ENCODE assay signal across 29 cellular contexts in genomic region chr11:92107331-92107730, GRCh38.
"Had no signal": no experiment of that assay in that cellular context is flagged by ENCODE, and none has a peak within 500 bp of the region (broad histone marks: within the 10 kb centered on the region; RNA-seq: fewer than 3 reads in every experiment).

No MANE protein-coding gene starts in this region.

- ATAC-seq: activated CD4-positive, CD25-positive, alpha-beta regulatory T cell treated with anti-CD3 and anti-CD28 coated beads, Interleukin-2, amount 50 U/mL, for 24 hours; activated CD8-positive, alpha-beta T cell treated with anti-CD3 and anti-CD28 coated beads for 36 hours; activated T-cell treated with anti-CD3 and anti-CD28 coated beads, Interleukin-2, amount 50 U/mL, for 4 hours; activated T-helper 17 cell treated with anti-CD3 and anti-CD28 coated beads, Interleukin-2, amount 50 U/mL, for 72 hours; body of pancreas; effector memory CD8-positive, alpha-beta T cell; esophagus mucosa had no signal

- H3K36me3 ChIP-seq: adrenal gland, WERI-Rb-1 had no signal

- H3K4me1 Mint-ChIP-seq: activated B cell treated with CpG ODN at 0.5 μM for 24 hours; activated T-helper 17 cell treated with anti-CD3 and anti-CD28 coated beads, Interleukin-2, amount 50 U/mL, for 72 hours had no signal

- H3K9me3 Mint-ChIP-seq: activated T-helper 17 cell treated with anti-CD3 and anti-CD28 coated beads, Interleukin-2, amount 50 U/mL, for 72 hours had no signal

- H3K27ac Mint-ChIP-seq: activated B cell treated with CpG ODN at 0.5 μM for 24 hours; activated CD8-positive, alpha-beta T cell treated with anti-CD3 and anti-CD28 coated beads for 36 hours; activated naive CD8-positive, alpha-beta T cell; activated T-helper 17 cell treated with anti-CD3 and anti-CD28 coated beads, Interleukin-2, amount 50 U/mL, for 72 hours; effector memory CD8-positive, alpha-beta T cell had no signal

- H3K27me3 Mint-ChIP-seq: activated B cell treated with CpG ODN at 0.5 μM for 24 hours; activated CD8-positive, alpha-beta T cell treated with anti-CD3 and anti-CD28 coated beads for 36 hours; activated naive CD8-positive, alpha-beta T cell; effector memory CD8-positive, alpha-beta T cell had no signal

- H3K27me3 ChIP-seq: adrenal gland, body of pancreas had no signal

- H3K9me3 ChIP-seq: adrenal gland, body of pancreas had no signal

- H3K36me3 Mint-ChIP-seq: activated naive CD8-positive, alpha-beta T cell had no signal

- H3K4me1 ChIP-seq: adrenal gland, body of pancreas had no signal

- DNase-seq: activated B cell treated with CpG ODN at 0.5 μM for 24 hours; activated CD4-positive, alpha-beta T cell treated with anti-CD3 and anti-CD28 coated beads for 48 hours; activated CD4-positive, alpha-beta T cell treated with anti-CD3 and anti-CD28 coated beads, Interleukin-2, amount 50 U/mL, for 1 hour; activated CD4-positive, alpha-beta T cell treated with anti-CD3 and anti-CD28 coated beads, Interleukin-2, amount 50 U/mL, for 48 hours; activated CD8-positive, alpha-beta memory T cell treated with anti-CD3 and anti-CD28 coated beads for 24 hours; activated CD8-positive, alpha-beta T cell treated with anti-CD3 and anti-CD28 coated beads for 36 hours; activated effector memory CD4-positive, alpha-beta T cell treated with Interleukin-2 at 50 U/mL for 16 hours; activated gamma-delta T cell treated with Interleukin-2 at 50 U/mL for 16 hours; activated naive CD4-positive, alpha-beta T cell treated with anti-CD3 and anti-CD28 coated beads, Interleukin-2, amount 50 U/mL, for 16 hours; activated naive CD4-positive, alpha-beta T cell treated with Interleukin-2 at 50 U/mL for 16 hours; activated T-cell treated with anti-CD3 and anti-CD28 coated beads, Interleukin-2, amount 50 U/mL, for 4 hours; adrenal gland; amygdala; aorta; body of pancreas; caudate nucleus; cortex of kidney; dermis blood vessel endothelial cell; effector CD4-positive, alpha-beta T cell; effector memory CD8-positive, alpha-beta T cell; foreskin fibroblast; head of caudate nucleus; hippocampal formation; T-helper 9 cell; WERI-Rb-1 had no signal

- H3K4me3 ChIP-seq: adrenal gland, body of pancreas had no signal

- H3K4me3 Mint-ChIP-seq: activated B cell treated with CpG ODN at 0.5 μM for 24 hours; activated CD8-positive, alpha-beta T cell treated with anti-CD3 and anti-CD28 coated beads for 36 hours; activated naive CD8-positive, alpha-beta T cell; activated T-cell treated with anti-CD3 and anti-CD28 coated beads, Interleukin-2, amount 50 U/mL, for 4 hours; activated T-helper 17 cell treated with anti-CD3 and anti-CD28 coated beads, Interleukin-2, amount 50 U/mL, for 72 hours; effector memory CD8-positive, alpha-beta T cell had no signal

- H3K27ac ChIP-seq: adrenal gland, body of pancreas, WERI-Rb-1 had no signal
